ENCODE assay signal across 28 cellular contexts in genomic region chr6:38156818-38157565, GRCh38.
"Had no signal": no experiment of that assay in that cellular context is flagged by ENCODE, and none has a peak within 500 bp of the region (broad histone marks: within the 10 kb centered on the region; RNA-seq: fewer than 3 reads in every experiment).

No MANE protein-coding gene starts in this region.

- H3K4me1 Mint-ChIP-seq: activated naive CD4-positive, alpha-beta T cell treated with anti-CD3 and anti-CD28 coated beads, Interleukin-2, amount 10 ng/mL, durations not matched to agents 7 days and 5 days; activated naive CD8-positive, alpha-beta T cell treated with anti-CD3 and anti-CD28 coated beads, Interleukin-2, amount 50 U/mL, for 24 hours; stimulated activated naive CD8-positive, alpha-beta T cell treated with anti-CD3 and anti-CD28 coated beads, Interleukin-15, amount 100 ng/mL, for 72 hours had no signal

- H3K27ac Mint-ChIP-seq: activated CD8-positive, alpha-beta T cell treated with anti-CD3 and anti-CD28 coated beads for 36 hours; activated T-cell treated with anti-CD3 and anti-CD28 coated beads, Interleukin-2, amount 50 U/mL, for 72 hours; T-helper 1 cell treated with Interleukin-12 subunit alpha and Interleukin-12 subunit beta and Interleukin-4 antibody, amounts not matched to agents 30 μg/mL and 1 μg/mL, for 36 hours; type B pancreatic cell had no signal

- H3K27me3 Mint-ChIP-seq: activated CD8-positive, alpha-beta T cell treated with anti-CD3 and anti-CD28 coated beads for 36 hours; activated naive CD4-positive, alpha-beta T cell treated with anti-CD3 and anti-CD28 coated beads, Interleukin-2, amount 10 ng/mL, durations not matched to agents 7 days and 5 days; activated naive CD8-positive, alpha-beta T cell treated with anti-CD3 and anti-CD28 coated beads, Interleukin-2, amount 50 U/mL, for 24 hours; progenitor cell of endocrine pancreas; stimulated activated naive CD8-positive, alpha-beta T cell treated with anti-CD3 and anti-CD28 coated beads, Interleukin-15, amount 100 ng/mL, for 72 hours; type B pancreatic cell had no signal

- H3K4me3 Mint-ChIP-seq: activated CD8-positive, alpha-beta T cell treated with anti-CD3 and anti-CD28 coated beads for 36 hours; activated naive CD4-positive, alpha-beta T cell treated with anti-CD3 and anti-CD28 coated beads, Interleukin-2, amount 10 ng/mL, durations not matched to agents 7 days and 5 days; activated T-cell treated with anti-CD3 and anti-CD28 coated beads, Interleukin-2, amount 50 U/mL, for 72 hours; immature natural killer cell; nephron progenitor cell; stimulated activated naive CD8-positive, alpha-beta T cell treated with anti-CD3 and anti-CD28 coated beads, Interleukin-15, amount 100 ng/mL, for 72 hours; T-helper 1 cell treated with Interleukin-12 subunit alpha and Interleukin-12 subunit beta and Interleukin-4 antibody, amounts not matched to agents 30 μg/mL and 1 μg/mL, for 36 hours; type B pancreatic cell had no signal

- H3K9me3 Mint-ChIP-seq: activated CD8-positive, alpha-beta T cell treated with anti-CD3 and anti-CD28 coated beads for 36 hours; activated naive CD4-positive, alpha-beta T cell treated with anti-CD3 and anti-CD28 coated beads, Interleukin-2, amount 10 ng/mL, durations not matched to agents 7 days and 5 days; activated T-cell treated with anti-CD3 and anti-CD28 coated beads, Interleukin-2, amount 50 U/mL, for 72 hours; immature natural killer cell; T-helper 1 cell treated with Interleukin-12 subunit alpha and Interleukin-12 subunit beta and Interleukin-4 antibody, amounts not matched to agents 30 μg/mL and 1 μg/mL, for 36 hours had no signal

- ATAC-seq: activated CD8-positive, alpha-beta T cell treated with anti-CD3 and anti-CD28 coated beads for 36 hours; activated naive CD8-positive, alpha-beta T cell treated with anti-CD3 and anti-CD28 coated beads, Interleukin-2, amount 50 U/mL, for 24 hours; activated T-cell treated with anti-CD3 and anti-CD28 coated beads, Interleukin-2, amount 50 U/mL, for 72 hours; heart left ventricle; mucosa of descending colon; sciatic nerve had no signal

- DNase-seq: activated CD4-positive, alpha-beta T cell treated with anti-CD3 and anti-CD28 coated beads, Interleukin-2, amount 50 U/mL, for 1 hour; activated CD4-positive, CD25-positive, alpha-beta regulatory T cell treated with anti-CD3 and anti-CD28 coated beads, Interleukin-2, amount 50 U/mL, for 72 hours; activated CD8-positive, alpha-beta T cell treated with anti-CD3 and anti-CD28 coated beads for 36 hours; activated gamma-delta T cell; activated naive CD4-positive, alpha-beta T cell treated with anti-CD3 and anti-CD28 coated beads, Interleukin-2, amount 10 ng/mL, durations not matched to agents 7 days and 5 days; activated naive CD8-positive, alpha-beta T cell treated with anti-CD3 and anti-CD28 coated beads, Interleukin-2, amount 50 U/mL, for 24 hours; activated T-cell treated with anti-CD3 and anti-CD28 coated beads, Interleukin-2, amount 50 U/mL, for 72 hours; amygdala; caudate nucleus; foreskin fibroblast; hypothalamus; immature natural killer cell; kidney; mesendoderm; mucosa of descending colon; nephron progenitor cell; ovary; stimulated activated CD4-positive, alpha-beta T cell treated with anti-CD3 and anti-CD28 coated beads, Interleukin-12 subunit alpha, Interleukin-12 subunit beta, amount 100 ng/mL, for 4 hours; stimulated activated CD4-positive, alpha-beta T cell treated with anti-CD3 and anti-CD28 coated beads, Interleukin-4, amount 100 ng/mL, for 1 hour; stimulated activated naive CD8-positive, alpha-beta T cell treated with anti-CD3 and anti-CD28 coated beads, Interleukin-15, amount 100 ng/mL, for 72 hours; substantia nigra; T1000; uterus had no signal
